Comparison of ENCODE assay signal across 9 cellular contexts in genomic region chr17:39701012-39701783, GRCh38. TPM values are rescaled to one million over a fixed set of nuclear protein-coding genes. Genes with fewer than 3 reads are reported as not detected.
DNase-seq lines count a peak whose midpoint lies in the region; ATAC-seq and TF ChIP-seq lines count a peak whose summit lies in the region.
"Had no signal": no experiment of that assay in that cellular context is flagged by ENCODE, and none has a peak within 500 bp of the region (broad histone marks: within the 10 kb centered on the region; RNA-seq: fewer than 3 reads in every experiment).

No MANE protein-coding gene starts in this region.

- intact Hi-C loops in thyroid gland (cut with DNase I) = no loop called here

- peak overlapping the region; percentile 55 for H2AK5ac ChIP-seq in mesenchymal stem cell (ENCODE audit: low read length, severe bottlenecking)

- no peaks in the 10 kb centered on the region for H3K27me3 ChIP-seq in duodenal mucosa (ENCODE audit: control insufficient read depth in 1 of 2, insufficient read depth in 2 of 2, low read length in 2 of 2)
- no peaks in the 10 kb centered on the region for H3K27me3 ChIP-seq in mesenchymal stem cell (ENCODE audit: control insufficient read depth in 1 of 2, insufficient read depth in 1 of 2, low read length in 2 of 2)
- no peaks in the 10 kb centered on the region for H3K27me3 ChIP-seq in thyroid gland

- H2BK12ac ChIP-seq in mesenchymal stem cell (ENCODE audit: low read length in 2 of 2) = peak overlapping the region in 1 of 2 experiments; percentile 66

- 53% methylated on average over 8 of the region's 10 CpGs for WGBS in mesenchymal stem cell
- 13 to 23% methylated on average over 10 of the region's 10 CpGs for WGBS in thyroid gland, 2 donors

- DNase-seq in LoVo (ENCODE audit: low spot score) (peak; percentile 41), mesenchymal stem cell (no peak), thyroid gland (no peak), GDM1 (lab: John Stamatoyannopoulos, UW) (no peak)
- DNase-seq: NCI-H2029 had no signal

- no peak overlapping the region for H2BK15ac ChIP-seq in mesenchymal stem cell (ENCODE audit: low read depth, poor library complexity, severe bottlenecking)

- H3K79me1 ChIP-seq in mesenchymal stem cell (replicated peaks; ENCODE audit: low read length, poor library complexity, severe bottlenecking) = peaks cover 35% of the 10 kb centered on the region

- H3K4me2 ChIP-seq in mesenchymal stem cell (ENCODE audit: low read length, poor library complexity, severe bottlenecking) = peak overlapping the region; percentile 91

- H3K4ac ChIP-seq in mesenchymal stem cell (ENCODE audit: low read depth in 1 of 2, low read length in 2 of 2) = no peak overlapping the region

- H3K4me1 ChIP-seq in duodenal mucosa (ENCODE audit: control insufficient read depth in 1 of 2, insufficient read depth in 2 of 2, low read length in 2 of 2) (peaks cover 45 to 47% of the 10 kb centered on the region in 2 donors), mesenchymal stem cell (ENCODE audit: control insufficient read depth, insufficient read depth, low read depth, low read length) (peaks cover 36% of the 10 kb centered on the region), thyroid gland (peaks cover 47 to 55% of the 10 kb centered on the region in 2 donors)

- TF ChIP-seq POLR2A in thyroid gland (IDR thresholded peaks at IDR 0.05) = no peak

- no peaks in the 10 kb centered on the region for H3K36me3 ChIP-seq in duodenal mucosa (ENCODE audit: control insufficient read depth in 1 of 2, insufficient read depth in 2 of 2, low read length in 2 of 2)
- peaks cover 0 to 28% of the 10 kb centered on the region in 2 experiments for H3K36me3 ChIP-seq in mesenchymal stem cell (ENCODE audit: control insufficient read depth in 1 of 2, insufficient read depth in 2 of 2, low read depth in 1 of 2, low read length in 2 of 2)
- no peaks in the 10 kb centered on the region for H3K36me3 ChIP-seq in thyroid gland

- H4K8ac ChIP-seq in mesenchymal stem cell (ENCODE audit: low read length) = no peak overlapping the region

- H2BK120ac ChIP-seq in mesenchymal stem cell (ENCODE audit: low read depth, low read length) = no peak overlapping the region

- H3K27ac ChIP-seq in duodenal mucosa (ENCODE audit: low read depth, low read length) (peak overlapping the region; percentile 80), mesenchymal stem cell (ENCODE audit: low read length, poor library complexity, severe bottlenecking) (no peak overlapping the region), thyroid gland (peak overlapping the region; percentile 90 to 97 (median 92))

- no peak overlapping the region for H2BK5ac ChIP-seq in mesenchymal stem cell (ENCODE audit: low read depth, low read length, poor library complexity, severe bottlenecking)

- H3K9me3 ChIP-seq in duodenal mucosa (ENCODE audit: control insufficient read depth in 1 of 2, low read length in 2 of 2) (no peaks in the 10 kb centered on the region), mesenchymal stem cell (ENCODE audit: control insufficient read depth, low read length) (no peaks in the 10 kb centered on the region), thyroid gland (no peaks in the 10 kb centered on the region)

- H2AFZ ChIP-seq in mesenchymal stem cell (ENCODE audit: low read depth, low read length) = no peak overlapping the region

- peak overlapping the region; percentile 73 to 93 for H3K9ac ChIP-seq in duodenal mucosa (ENCODE audit: low read depth in 1 of 2, low read length in 2 of 2)
- H3K9ac ChIP-seq in mesenchymal stem cell (ENCODE audit: low read length) = peak overlapping the region; percentile 88

- H3K18ac ChIP-seq in mesenchymal stem cell (ENCODE audit: low read depth in 1 of 2, low read length in 2 of 2) = peak overlapping the region in 1 of 2 experiments; percentile 37

- H4K91ac ChIP-seq in mesenchymal stem cell (ENCODE audit: low read length) = no peak overlapping the region

- H3K4me3 ChIP-seq in duodenal mucosa (ENCODE audit: low read depth in 1 of 2, low read length in 2 of 2) = peak overlapping the region; percentile 73 to 82
- H3K4me3 ChIP-seq in mesenchymal stem cell (ENCODE audit: insufficient read depth in 1 of 2, low read depth in 1 of 2, low read length in 2 of 2) = peak overlapping the region; percentile 83 to 92
- H3K4me3 ChIP-seq in thyroid gland (replicated peaks in 1 of 3) = peak overlapping the region; percentile 13 to 91 (median 70)

- peak overlapping the region in 1 of 2 experiments; percentile 23 for H3K14ac ChIP-seq in mesenchymal stem cell (ENCODE audit: low read length in 2 of 2)

- no peak overlapping the region for H3K23ac ChIP-seq in mesenchymal stem cell (ENCODE audit: low read length in 2 of 2)

- ATAC-seq in HG03045 (IDR thresholded peaks at IDR 0.05; ENCODE audit: unreplicated experiment) (no peak), HG02642 (IDR thresholded peaks at IDR 0.05; ENCODE audit: poor library complexity, unreplicated experiment) (no peak)

- TF ChIP-seq CTCF in thyroid gland (IDR thresholded peaks at IDR 0.05) = no peak

RNA-seq across cellular contexts. Expression of gene ERBB2, which starts 1.3 kb away (rescaled TPM):
- polyA plus RNA-seq in mesenchymal stem cell (2013, experiment 1 of 2) = 26.2 TPM
- 25.3 TPM for polyA plus RNA-seq in mesenchymal stem cell (2013, experiment 2 of 2)
- 100 to 1,000 TPM in 3 of 4 donors, 10 to 100 TPM in 1; 74.3 to 170 (median 139) TPM for total RNA-seq in thyroid gland

RNA-seq across cellular contexts. Expression of gene PGAP3, which starts 13.3 kb away (rescaled TPM):
- polyA plus RNA-seq in mesenchymal stem cell (2013, experiment 1 of 2) = 6.1 TPM
- 5.9 TPM for polyA plus RNA-seq in mesenchymal stem cell (2013, experiment 2 of 2)
- total RNA-seq in thyroid gland = 10 to 100 TPM; 55.6 to 88.1 (median 72.7) TPM

RNA-seq across cellular contexts. Expression of gene MIEN1, which starts 29.1 kb away (rescaled TPM):
- 91.2 TPM for polyA plus RNA-seq in mesenchymal stem cell (2013, experiment 1 of 2)
- polyA plus RNA-seq in mesenchymal stem cell (2013, experiment 2 of 2) = 95.9 TPM
- total RNA-seq in thyroid gland = 100 to 1,000 TPM in 1 of 4 donors, 10 to 100 TPM in 3; 39.8 to 134 (median 70.3) TPM

RNA-seq across cellular contexts. Expression of gene PNMT, which starts 32.9 kb away (rescaled TPM):
- polyA plus RNA-seq in mesenchymal stem cell (2013, experiment 1 of 2) = 0.17 TPM
- 0.21 TPM for polyA plus RNA-seq in mesenchymal stem cell (2013, experiment 2 of 2)
- 1 to 10 TPM in 3 of 4 donors, not detected in 1; 1.1 to 3.3 (median 1.2) TPM for total RNA-seq in thyroid gland
- total RNA-seq: T-helper 1 cell treated with Interleukin-12 subunit alpha and Interleukin-12 subunit beta and Interleukin-4 antibody, amounts not matched to agents 30 ng/mL and 1 ng/mL, for 36 hours had no signal

RNA-seq across cellular contexts. Expression of gene TCAP, which starts 36.0 kb away (rescaled TPM):
- 0.12 TPM for polyA plus RNA-seq in mesenchymal stem cell (2013, experiment 1 of 2)
- polyA plus RNA-seq in mesenchymal stem cell (2013, experiment 2 of 2) = 0.05 TPM
- 1 to 10 TPM in 3 of 4 donors, under 1 TPM in 1; 0.63 to 2.1 (median 1.5) TPM for total RNA-seq in thyroid gland
